ENCODE assay signal across 17 cellular contexts in the genomic region with DNA sequence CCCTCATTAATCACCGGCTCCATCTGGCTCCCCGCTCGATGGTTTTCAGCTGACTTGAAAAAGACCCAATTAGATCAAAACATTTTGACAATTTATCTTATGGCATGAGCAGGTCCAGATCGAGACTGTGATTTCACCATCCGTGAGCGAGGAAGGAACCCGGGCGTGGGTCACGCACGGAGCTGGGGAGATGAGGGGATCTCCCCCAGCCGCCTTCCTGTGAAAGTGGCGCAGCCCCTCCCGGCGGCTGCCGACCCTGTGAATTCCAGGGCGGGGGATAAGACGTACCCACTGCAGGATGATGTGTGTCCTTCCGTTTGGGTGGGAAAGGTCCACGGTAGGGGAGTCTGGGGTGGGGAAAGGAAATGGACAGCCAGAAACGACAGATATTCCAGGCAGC.
DNase-seq lines count a peak whose midpoint lies in the region; ATAC-seq, FAIRE-seq and TF ChIP-seq lines count a peak whose summit lies in the region.
"Had no signal": no experiment of that assay in that cellular context is flagged by ENCODE, and none has a peak within 500 bp of the region (broad histone marks: within the 10 kb centered on the region; RNA-seq: fewer than 3 reads in every experiment).

No MANE protein-coding gene starts in this region.

- no peak overlapping the region for H2BK5ac ChIP-seq in neuronal stem cell (ENCODE audit: low read length)

- H3K4me2 ChIP-seq in mammary epithelial cell (ENCODE audit: insufficient read depth, low read depth, low read length), result peak overlapping the region; percentile 30
- peak overlapping the region; percentile 33 for H3K4me2 ChIP-seq in GM23248 (ENCODE audit: unreplicated experiment)
- H3K4me2 ChIP-seq in neuronal stem cell (ENCODE audit: insufficient read depth, low read length, poor library complexity, severe bottlenecking), result no peak overlapping the region
- H3K4me2 ChIP-seq in MM.1S (ENCODE audit: low read depth, low read length), result no peak overlapping the region
- H3K4me2 ChIP-seq: BLaER1 had no signal

- H4K20me1 ChIP-seq in mammary epithelial cell (ENCODE audit: insufficient read depth, low read length) (no peaks in the 10 kb centered on the region), GM23248 (ENCODE audit: insufficient read depth) (no peaks in the 10 kb centered on the region), MM.1S (ENCODE audit: insufficient read depth, low read length) (no peaks in the 10 kb centered on the region)
- H4K20me1 ChIP-seq: BLaER1 had no signal

- H3K4me3 Mint-ChIP-seq in stimulated activated memory B cell treated with anti-CD40 and anti-IgM and Interleukin-4, amounts not matched to agents 10 μg/mL and 1 μg/mL and 100 μg/mL, for 72 hours, result no peak overlapping the region
- H3K4me3 Mint-ChIP-seq: CD8-positive, alpha-beta memory T cell; H9 had no signal

- H3F3A ChIP-seq in GM23248 (ENCODE audit: insufficient read depth), result peaks cover 4% of the 10 kb centered on the region; the same call in 1 of the 2 replicates
- H3F3A ChIP-seq in MM.1S (ENCODE audit: insufficient read depth, low read length), result no peaks in the 10 kb centered on the region

- H2AK5ac ChIP-seq in neuronal stem cell (ENCODE audit: low read depth, low read length), result peak overlapping the region; percentile 34

- in situ Hi-C loops in mammary epithelial cell (cut with MboI; ENCODE audit: low sequenced_read_pairs in 2 of 2), result no loop called here
- in situ Hi-C loops in GM23248 (cut with MboI), result no loop called here

- dilution Hi-C loops in mammary epithelial cell (cut with HindIII; ENCODE audit: low sequenced_read_pairs), result no loop called here

- no peaks in the 10 kb centered on the region for H3K9me3 Mint-ChIP-seq in stimulated activated memory B cell treated with anti-CD40 and anti-IgM and Interleukin-4, amounts not matched to agents 10 μg/mL and 1 μg/mL and 100 μg/mL, for 72 hours
- H3K9me3 Mint-ChIP-seq: CD8-positive, alpha-beta memory T cell; H9 had no signal

- no peak overlapping the region for H3K18ac ChIP-seq in neuronal stem cell (ENCODE audit: low read length)

- H3K4me1 Mint-ChIP-seq in stimulated activated memory B cell treated with anti-CD40 and anti-IgM and Interleukin-4, amounts not matched to agents 10 μg/mL and 1 μg/mL and 100 μg/mL, for 72 hours, result no peaks in the 10 kb centered on the region
- H3K4me1 Mint-ChIP-seq: CD8-positive, alpha-beta memory T cell had no signal

- no peak for FAIRE-seq in kidney (lab: Jason Lieb, UNC)
- FAIRE-seq: A204.1, GM12891 had no signal

- H3K27me3 ChIP-seq in mammary epithelial cell (ENCODE audit: insufficient read depth, low read length), result no peaks in the 10 kb centered on the region
- no peaks in the 10 kb centered on the region for H3K27me3 ChIP-seq in breast epithelium
- H3K27me3 ChIP-seq in GM23248 (replicated peaks; ENCODE audit: insufficient read depth), result no peaks in the 10 kb centered on the region
- peaks cover 0 to 2% (median 0%) of the 10 kb centered on the region in 3 experiments for H3K27me3 ChIP-seq in neuronal stem cell (ENCODE audit: control insufficient read depth in 3 of 3, insufficient read depth in 3 of 3, low read depth in 1 of 3, low read length in 3 of 3)
- H3K27me3 ChIP-seq in MM.1S (replicated peaks; ENCODE audit: insufficient read depth, low read length), result no peaks in the 10 kb centered on the region
- H3K27me3 ChIP-seq: BLaER1 had no signal

- no peak overlapping the region for H3K23ac ChIP-seq in neuronal stem cell (ENCODE audit: low read depth, low read length, poor library complexity)

- H4K8ac ChIP-seq in neuronal stem cell (ENCODE audit: low read depth, low read length), result no peak overlapping the region

- H3K79me1 ChIP-seq in neuronal stem cell (ENCODE audit: low read depth, low read length), result no peaks in the 10 kb centered on the region

- H3K4ac ChIP-seq in neuronal stem cell (ENCODE audit: low read length), result no peak overlapping the region

- no peak for TF ChIP-seq CTCF in mammary epithelial cell (conservative IDR thresholded peaks at IDR 0.05 in 1 of 2, IDR thresholded peaks at IDR 0.05 in 1 of 2; ENCODE audit: extremely low read depth in 1 of 2, insufficient read depth in 1 of 2, low read depth in 1 of 2, low read length in 2 of 2)
- no peak for TF ChIP-seq CTCF in breast epithelium (IDR thresholded peaks at IDR 0.05)
- no peak for TF ChIP-seq CTCF in kidney (IDR thresholded peaks at IDR 0.05; ENCODE audit: borderline replicate concordance, extremely low read depth, insufficient read depth)
- TF ChIP-seq CTCF in MM.1S (IDR thresholded peaks at IDR 0.05; ENCODE audit: low read length), result no peak

- DNase-seq in mammary epithelial cell (no peak), breast epithelium (ENCODE audit: low spot score in 2 of 2) (no peak), GM23248 (no peak), kidney (peak; percentile 52), neuronal stem cell (ENCODE audit: low spot score) (no peak), MM.1S (no peak)
- DNase-seq: AML-193; CD8-positive, alpha-beta memory T cell; DMS79; GOT3; H9; IMR-90 had no signal

- no peak overlapping the region for H3K9ac ChIP-seq in mammary epithelial cell (ENCODE audit: insufficient read depth, low read length)
- peak overlapping the region; percentile 50 for H3K9ac ChIP-seq in GM23248
- H3K9ac ChIP-seq in kidney (ENCODE audit: low read length in 2 of 2), result no peak overlapping the region
- H3K9ac ChIP-seq in neuronal stem cell (ENCODE audit: low read depth, low read length, poor library complexity), result no peak overlapping the region
- no peak overlapping the region for H3K9ac ChIP-seq in MM.1S (ENCODE audit: low read length)
- H3K9ac ChIP-seq: BLaER1 had no signal

- H2AFZ ChIP-seq in mammary epithelial cell (ENCODE audit: low read depth, low read length) (no peak overlapping the region), GM23248 (peak overlapping the region; percentile 79), neuronal stem cell (ENCODE audit: low read length) (no peak overlapping the region), MM.1S (ENCODE audit: low read length) (no peak overlapping the region)

- CTCF ChIA-PET in mammary epithelial cell (lab: Charles Lee; ENCODE audit: low non-redundant PET), result no interaction called here

- H2BK120ac ChIP-seq in neuronal stem cell (ENCODE audit: low read depth, low read length), result no peak overlapping the region

- H3K9me2 ChIP-seq in GM23248 (ENCODE audit: insufficient read depth) (no peaks in the 10 kb centered on the region), MM.1S (replicated peaks; ENCODE audit: insufficient read depth, low read length) (no peaks in the 10 kb centered on the region)

- no peak overlapping the region for H3K27ac ChIP-seq in mammary epithelial cell (ENCODE audit: insufficient read depth, low read depth, low read length)
- no peak overlapping the region for H3K27ac ChIP-seq in breast epithelium
- no peak overlapping the region for H3K27ac ChIP-seq in GM23248
- no peak overlapping the region for H3K27ac ChIP-seq in kidney (ENCODE audit: low read depth in 2 of 2, low read length in 2 of 2)
- no peak overlapping the region for H3K27ac ChIP-seq in neuronal stem cell (replicated peaks; ENCODE audit: low read length)
- no peak overlapping the region for H3K27ac ChIP-seq in MM.1S (ENCODE audit: low read length)
- H3K27ac ChIP-seq: BLaER1 had no signal

- no TSS peak for BruUV-seq in mammary epithelial cell (replicated peaks; lab: Mats Ljungman, UMichigan)

- H3K36me3 Mint-ChIP-seq in stimulated activated memory B cell treated with anti-CD40 and anti-IgM and Interleukin-4, amounts not matched to agents 10 μg/mL and 1 μg/mL and 100 μg/mL, for 72 hours, result no peaks in the 10 kb centered on the region
- H3K36me3 Mint-ChIP-seq: CD8-positive, alpha-beta memory T cell had no signal

- no peak for TF ChIP-seq POLR2A in breast epithelium (IDR thresholded peaks at IDR 0.05)

- H3K4me1 ChIP-seq in mammary epithelial cell (ENCODE audit: insufficient read depth, low read length) (peaks cover 8% of the 10 kb centered on the region), breast epithelium (no peaks in the 10 kb centered on the region), GM23248 (ENCODE audit: insufficient read depth) (peaks cover 9% of the 10 kb centered on the region), kidney (ENCODE audit: control insufficient read depth in 1 of 2, insufficient read depth in 1 of 2, low read depth in 1 of 2, low read length in 2 of 2) (peaks cover 0 to 10% of the 10 kb centered on the region in 2 donors), neuronal stem cell (ENCODE audit: control insufficient read depth in 2 of 2, insufficient read depth in 1 of 2, low read depth in 1 of 2, low read length in 2 of 2) (peaks cover 0 to 2% of the 10 kb centered on the region in 2 donors), MM.1S (ENCODE audit: low read length) (no peaks in the 10 kb centered on the region)
- H3K4me1 ChIP-seq: BLaER1 had no signal

- no peaks in the 10 kb centered on the region for H3K9me3 ChIP-seq in mammary epithelial cell (replicated peaks; ENCODE audit: insufficient read depth, low read length)
- H3K9me3 ChIP-seq in breast epithelium, result no peaks in the 10 kb centered on the region
- H3K9me3 ChIP-seq in GM23248 (ENCODE audit: low read depth), result no peaks in the 10 kb centered on the region
- H3K9me3 ChIP-seq in kidney (ENCODE audit: control insufficient read depth in 1 of 2, low read length in 2 of 2), result no peaks in the 10 kb centered on the region
- H3K9me3 ChIP-seq in neuronal stem cell (replicated peaks in 1 of 2; ENCODE audit: control insufficient read depth in 2 of 2, insufficient read depth in 1 of 2, low read depth in 1 of 2, low read length in 2 of 2), result no peaks in the 10 kb centered on the region
- H3K9me3 ChIP-seq in MM.1S (replicated peaks; ENCODE audit: insufficient read depth, low read length), result no peaks in the 10 kb centered on the region
- H3K9me3 ChIP-seq: BLaER1 had no signal

- intact Hi-C loops in mammary epithelial cell (cut with micrococcal nuclease) (loop anchor here (2.0 to 5.0 kb wide), 2 partner anchors 147 to 187 kb away; no protein-coding TSS in a partner anchor), breast epithelium (cut with DNase I; ENCODE audit: low total_unique reads) (no loop called here), kidney (cut with DNase I) (no loop called here)

- H3K14ac ChIP-seq in neuronal stem cell (ENCODE audit: low read length), result no peak overlapping the region

- no peak for ATAC-seq in stimulated activated memory B cell treated with anti-CD40 and anti-IgM and Interleukin-4, amounts not matched to agents 10 μg/mL and 1 μg/mL and 100 μg/mL, for 72 hours
- ATAC-seq in HG03571 (IDR thresholded peaks at IDR 0.05; ENCODE audit: unreplicated experiment), result no peak

- H3K4me3 ChIP-seq in mammary epithelial cell (replicated peaks in 1 of 3; ENCODE audit: insufficient read depth in 1 of 3, low read depth in 2 of 3, low read length in 3 of 3), result no peak overlapping the region
- no peak overlapping the region for H3K4me3 ChIP-seq in breast epithelium
- H3K4me3 ChIP-seq in GM23248, result 0 out of 2 replicates have a peak overlapping the region, but pooled peaks have one; percentile 2
- no peak overlapping the region for H3K4me3 ChIP-seq in kidney (ENCODE audit: low read length in 2 of 2)
- H3K4me3 ChIP-seq in neuronal stem cell (ENCODE audit: low read length in 2 of 2), result no peak overlapping the region
- H3K4me3 ChIP-seq in MM.1S (ENCODE audit: low read length), result no peak overlapping the region
- H3K4me3 ChIP-seq: BLaER1 had no signal

- no peaks in the 10 kb centered on the region for H3K79me2 ChIP-seq in mammary epithelial cell (ENCODE audit: insufficient read depth, low read length)
- H3K79me2 ChIP-seq in GM23248 (ENCODE audit: insufficient read depth), result no peaks in the 10 kb centered on the region
- H3K79me2 ChIP-seq in MM.1S (ENCODE audit: low read length), result no peaks in the 10 kb centered on the region

- no peaks in the 10 kb centered on the region for H3K36me3 ChIP-seq in mammary epithelial cell (ENCODE audit: insufficient read depth, low read length)
- no peaks in the 10 kb centered on the region for H3K36me3 ChIP-seq in breast epithelium
- H3K36me3 ChIP-seq in GM23248 (ENCODE audit: low read depth), result no peaks in the 10 kb centered on the region
- no peaks in the 10 kb centered on the region for H3K36me3 ChIP-seq in kidney (ENCODE audit: control insufficient read depth in 1 of 2, insufficient read depth in 2 of 2, low read length in 2 of 2)
- H3K36me3 ChIP-seq in neuronal stem cell (replicated peaks in 1 of 2; ENCODE audit: control insufficient read depth in 2 of 2, insufficient read depth in 2 of 2, low read length in 2 of 2), result no peaks in the 10 kb centered on the region
- H3K36me3 ChIP-seq in MM.1S (replicated peaks; ENCODE audit: insufficient read depth, low read length), result no peaks in the 10 kb centered on the region
- H3K36me3 ChIP-seq: BLaER1 had no signal

- H3K27ac Mint-ChIP-seq in stimulated activated memory B cell treated with anti-CD40 and anti-IgM and Interleukin-4, amounts not matched to agents 10 μg/mL and 1 μg/mL and 100 μg/mL, for 72 hours, result no peak overlapping the region
- H3K27ac Mint-ChIP-seq: CD8-positive, alpha-beta memory T cell; H9 had no signal

- no peak overlapping the region for H4K91ac ChIP-seq in neuronal stem cell (ENCODE audit: low read depth, low read length, poor library complexity)

- no peak overlapping the region for H2BK15ac ChIP-seq in neuronal stem cell (ENCODE audit: low read length)

- WGBS in mammary epithelial cell (ENCODE audit: low coverage, missing lambda C conversion rate), result 60% methylated on average over 9 of the region's 20 CpGs
- WGBS in GM23248 (ENCODE audit: low coverage in 1 of 2, low lambda C conversion rate in 2 of 2, missing lambda C conversion rate in 2 of 2), 2 experiments, result 16 to 22% methylated on average over 20 of the region's 20 CpGs
- WGBS in neuronal stem cell (ENCODE audit: extremely low coverage in 2 of 2, insufficient read length in 2 of 2, insufficient replicate concordance in 1 of 2), 2 donors, result no CpG with 5 or more reads among the region's 20 CpGs

- peaks cover 13% of the 10 kb centered on the region for H3K27me3 Mint-ChIP-seq in stimulated activated memory B cell treated with anti-CD40 and anti-IgM and Interleukin-4, amounts not matched to agents 10 μg/mL and 1 μg/mL and 100 μg/mL, for 72 hours

- H2BK12ac ChIP-seq in neuronal stem cell (ENCODE audit: low read length), result no peak overlapping the region

Comparison
In these comparisons a context has a peak if more than half of its experiments do, and no peak if none do; other contexts are left out.
1. H3K4me2 ChIP-seq: peak in mammary epithelial cell (single experiment) and GM23248 (single experiment); none in neuronal stem cell (single experiment) and MM.1S (single experiment).